Comparison of ENCODE assay signal across 1 cellular context in genomic region chr14:102672410-102672960, GRCh38.
TF ChIP-seq lines count a peak whose summit lies in the region.

No MANE protein-coding gene starts in this region.

TF ChIP-seq in HepG2, 621 proteins besides CTCF, POLR2A, EP300 and RAD21 (continued from another document):
- TF ChIP-seq KIAA2018 (CRISPR knock-in tag; IDR thresholded peaks at IDR 0.05; ENCODE audit: borderline replicate concordance) (no peak), SMC3 (IDR thresholded peaks at IDR 0.05; ENCODE audit: low read length) (no peak), ZNF121 (CRISPR knock-in tag; IDR thresholded peaks at IDR 0.05) (no peak), ZSCAN20 (CRISPR knock-in tag; IDR thresholded peaks at IDR 0.05; ENCODE audit: borderline replicate concordance) (no peak), ZNF800 (CRISPR knock-in tag; IDR thresholded peaks at IDR 0.05) (no peak), NR2C2 (CRISPR knock-in tag; IDR thresholded peaks at IDR 0.05; ENCODE audit: borderline replicate concordance) (no peak), SIX4 (CRISPR knock-in tag; IDR thresholded peaks at IDR 0.05) (no peak), ZNF747 (CRISPR knock-in tag; IDR thresholded peaks at IDR 0.05; ENCODE audit: borderline replicate concordance) (no peak), SMYD3 (CRISPR knock-in tag; IDR thresholded peaks at IDR 0.05) (no peak), ZMAT3 (CRISPR knock-in tag; conservative IDR thresholded peaks at IDR 0.05) (no peak), NR3C1 (CRISPR knock-in tag; IDR thresholded peaks at IDR 0.05) (no peak), ZNF572 (CRISPR knock-in tag; IDR thresholded peaks at IDR 0.05) (no peak), SMAD9 (CRISPR knock-in tag; IDR thresholded peaks at IDR 0.05) (no peak), ZBTB37 (CRISPR knock-in tag; IDR thresholded peaks at IDR 0.05) (no peak), TEAD3 (CRISPR knock-in tag; optimal IDR thresholded peaks at IDR 0.05; ENCODE audit: borderline replicate concordance) (peak; percentile 51), MAFF (IDR thresholded peaks at IDR 0.05; ENCODE audit: low read depth, low read length) (peak; percentile 66), HMGA1 (CRISPR knock-in tag; conservative IDR thresholded peaks at IDR 0.05) (no peak), CSRNP1 (CRISPR knock-in tag; IDR thresholded peaks at IDR 0.05) (no peak), CREBL2 (CRISPR knock-in tag; IDR thresholded peaks at IDR 0.05; ENCODE audit: borderline replicate concordance) (no peak), CENPBD1 (CRISPR knock-in tag; IDR thresholded peaks at IDR 0.05; ENCODE audit: borderline replicate concordance, low read depth) (no peak), GTF3A (CRISPR knock-in tag; conservative IDR thresholded peaks at IDR 0.05) (no peak), ZSCAN9 (CRISPR knock-in tag; IDR thresholded peaks at IDR 0.05; ENCODE audit: borderline replicate concordance) (no peak), NCOR1 (IDR thresholded peaks at IDR 0.05; ENCODE audit: borderline replicate concordance, low read length) (no peak), PHF5A (CRISPR knock-in tag; IDR thresholded peaks at IDR 0.05; ENCODE audit: low read depth, unreplicated experiment) (no peak), RNF219 (CRISPR knock-in tag; IDR thresholded peaks at IDR 0.05) (no peak), MAFK (conservative IDR thresholded peaks at IDR 0.05 in 1 of 2, IDR thresholded peaks at IDR 0.05 in 1 of 2; ENCODE audit: low read length in 2 of 2) (peak; percentile 62 to 81)
